ENCODE assay signal across 18 cellular contexts in the genomic region with DNA sequence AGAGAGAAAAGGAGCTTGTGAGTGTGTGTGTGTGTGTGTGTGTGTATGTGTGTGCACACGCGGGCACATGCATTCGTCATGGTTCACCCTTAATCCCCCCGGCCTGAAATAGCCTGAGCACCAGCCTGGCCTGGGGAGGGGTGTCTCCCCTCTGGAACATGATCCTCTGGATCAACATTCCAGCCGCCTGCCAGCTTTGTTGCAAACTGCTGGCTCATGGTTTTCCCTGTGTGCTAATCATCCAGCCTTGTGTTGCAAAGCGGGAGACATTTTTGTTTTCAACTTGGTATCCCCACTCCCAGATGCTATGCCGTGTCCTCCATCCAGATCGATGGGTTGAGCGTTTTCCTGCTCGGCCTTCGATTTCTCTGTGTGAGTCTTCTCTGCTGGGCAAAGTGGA.
DNase-seq lines count a peak whose midpoint lies in the region; ATAC-seq and TF ChIP-seq lines count a peak whose summit lies in the region.
"Had no signal": no experiment of that assay in that cellular context is flagged by ENCODE, and none has a peak within 500 bp of the region (broad histone marks: within the 10 kb centered on the region; RNA-seq: fewer than 3 reads in every experiment).

No MANE protein-coding gene starts in this region.

- ATAC-seq in upper lobe of right lung (no peak), HG03571 (IDR thresholded peaks at IDR 0.05; ENCODE audit: unreplicated experiment) (no peak)
- ATAC-seq in activated T-cell treated with anti-CD3 and anti-CD28 coated beads, Interleukin-2, amount 50 U/mL, for 72 hours (replicated peaks in 1 of 2), result no peak
- ATAC-seq: activated naive CD4-positive, alpha-beta T cell treated with anti-CD3 and anti-CD28 coated beads, Interleukin-2, amount 50 U/mL, for 72 hours; Panc1; stimulated activated memory B cell treated with anti-CD40 and anti-IgM and Interleukin-4, amounts not matched to agents 10 μg/mL and 1 μg/mL and 100 μg/mL, for 72 hours had no signal

- H3K36me3 ChIP-seq in SJCRH30 (peaks cover 4% of the 10 kb centered on the region; the same call in 1 of the 2 replicates), endodermal cell (ENCODE audit: control insufficient read depth, insufficient read depth, low read length) (no peaks in the 10 kb centered on the region), mesendoderm (ENCODE audit: control insufficient read depth, insufficient read depth, low read length) (no peaks in the 10 kb centered on the region), upper lobe of right lung (no peaks in the 10 kb centered on the region), brain microvascular endothelial cell (replicated peaks) (no peaks in the 10 kb centered on the region)
- H3K36me3 ChIP-seq: uterus had no signal

- H3K27ac Mint-ChIP-seq in endodermal cell, result no peak overlapping the region
- no peak overlapping the region for H3K27ac Mint-ChIP-seq in activated T-cell treated with anti-CD3 and anti-CD28 coated beads, Interleukin-2, amount 50 U/mL, for 72 hours
- H3K27ac Mint-ChIP-seq: activated naive CD4-positive, alpha-beta T cell treated with anti-CD3 and anti-CD28 coated beads, Interleukin-2, amount 50 U/mL, for 72 hours; stimulated activated memory B cell treated with anti-CD40 and anti-IgM and Interleukin-4, amounts not matched to agents 10 μg/mL and 1 μg/mL and 100 μg/mL, for 72 hours had no signal

- in situ Hi-C loops in brain microvascular endothelial cell (cut with HindIII; ENCODE audit: low pct_ligation_motif_present, low sequenced_read_pairs), result loop anchor here (25.0 kb wide), 1 partner anchor 439 kb away; a partner anchor contains a TSS

- no peak overlapping the region for H2BK5ac ChIP-seq in mesendoderm (ENCODE audit: low read length)

- no peak overlapping the region for H3K23ac ChIP-seq in mesendoderm (ENCODE audit: low read length)

- H3K4me3 Mint-ChIP-seq in endodermal cell, result no peak overlapping the region
- no peak overlapping the region for H3K4me3 Mint-ChIP-seq in activated T-cell treated with anti-CD3 and anti-CD28 coated beads, Interleukin-2, amount 50 U/mL, for 72 hours
- H3K4me3 Mint-ChIP-seq: IgD-negative memory B cell; stimulated activated memory B cell treated with anti-CD40 and anti-IgM and Interleukin-4, amounts not matched to agents 10 μg/mL and 1 μg/mL and 100 μg/mL, for 72 hours had no signal

- H3K27ac ChIP-seq in SJCRH30, result peak overlapping the region; percentile 98
- H3K27ac ChIP-seq in endodermal cell (ENCODE audit: low read depth, low read length), result no peak overlapping the region
- H3K27ac ChIP-seq in mesendoderm (ENCODE audit: low read depth, low read length), result no peak overlapping the region
- H3K27ac ChIP-seq in upper lobe of right lung, result peak overlapping the region; percentile 47
- no peak overlapping the region for H3K27ac ChIP-seq in brain microvascular endothelial cell
- H3K27ac ChIP-seq: C4-2B, uterus had no signal

- TF ChIP-seq CTCF in endodermal cell (conservative IDR thresholded peaks at IDR 0.05) (no peak), upper lobe of right lung (IDR thresholded peaks at IDR 0.05) (no peak), brain microvascular endothelial cell (IDR thresholded peaks at IDR 0.05; ENCODE audit: low read depth, low read length, missing control alignments) (no peak)

- no peak overlapping the region for H4K8ac ChIP-seq in mesendoderm (ENCODE audit: low read depth, low read length)

- no peak overlapping the region for H3K56ac ChIP-seq in mesendoderm (ENCODE audit: low read length)

- H3K9me3 Mint-ChIP-seq in endodermal cell, result no peaks in the 10 kb centered on the region
- no peaks in the 10 kb centered on the region for H3K9me3 Mint-ChIP-seq in activated T-cell treated with anti-CD3 and anti-CD28 coated beads, Interleukin-2, amount 50 U/mL, for 72 hours
- H3K9me3 Mint-ChIP-seq: activated naive CD4-positive, alpha-beta T cell treated with anti-CD3 and anti-CD28 coated beads, Interleukin-2, amount 50 U/mL, for 72 hours; IgD-negative memory B cell; stimulated activated memory B cell treated with anti-CD40 and anti-IgM and Interleukin-4, amounts not matched to agents 10 μg/mL and 1 μg/mL and 100 μg/mL, for 72 hours had no signal

- peaks cover 41% of the 10 kb centered on the region for H3K27me3 Mint-ChIP-seq in endodermal cell (ENCODE audit: insufficient read depth)
- peaks cover 76% of the 10 kb centered on the region for H3K27me3 Mint-ChIP-seq in activated T-cell treated with anti-CD3 and anti-CD28 coated beads, Interleukin-2, amount 50 U/mL, for 72 hours (ENCODE audit: low read depth)

- no peak overlapping the region for H4K5ac ChIP-seq in mesendoderm (ENCODE audit: low read length)

- 75 to 89% methylated on average over 1 to 11 of the region's 11 CpGs for WGBS in endodermal cell (ENCODE audit: insufficient coverage in 1 of 2, insufficient read length in 1 of 2), 2 experiments
- WGBS in mesendoderm (ENCODE audit: extremely low coverage, insufficient coverage, low lambda C conversion rate), result no CpG with 5 or more reads among the region's 11 CpGs

- no peaks in the 10 kb centered on the region for H3K79me1 ChIP-seq in mesendoderm (ENCODE audit: low read length)

- H3K4me3 ChIP-seq in SJCRH30, result no peak overlapping the region
- no peak overlapping the region for H3K4me3 ChIP-seq in endodermal cell (ENCODE audit: low read length)
- H3K4me3 ChIP-seq in mesendoderm (ENCODE audit: low read length), result no peak overlapping the region
- no peak overlapping the region for H3K4me3 ChIP-seq in upper lobe of right lung
- no peak overlapping the region for H3K4me3 ChIP-seq in brain microvascular endothelial cell (ENCODE audit: low read depth, low read length)
- H3K4me3 ChIP-seq: uterus had no signal

- H2AK5ac ChIP-seq in mesendoderm (ENCODE audit: low read length), result no peak overlapping the region

- H3K4me1 ChIP-seq in SJCRH30, result peaks cover 58% of the 10 kb centered on the region
- peaks cover 11% of the 10 kb centered on the region for H3K4me1 ChIP-seq in endodermal cell (ENCODE audit: control insufficient read depth, insufficient read depth, low read length)
- peaks cover 3% of the 10 kb centered on the region for H3K4me1 ChIP-seq in mesendoderm (ENCODE audit: control insufficient read depth, low read depth, low read length)
- peaks cover 8% of the 10 kb centered on the region for H3K4me1 ChIP-seq in upper lobe of right lung
- H3K4me1 ChIP-seq: uterus had no signal

- DNase-seq in SJCRH30, result peak; percentile 91 to 92
- DNase-seq in endodermal cell, result peak; percentile 74
- DNase-seq in mesendoderm, result peak; percentile 60
- DNase-seq in upper lobe of right lung, result no peak
- DNase-seq in brain microvascular endothelial cell, result no peak
- no peak for DNase-seq in activated T-cell treated with anti-CD3 and anti-CD28 coated beads, Interleukin-2, amount 50 U/mL, for 72 hours
- DNase-seq: activated CD8-positive, alpha-beta memory T cell treated with anti-CD3 and anti-CD28 coated beads, Interleukin-2, amount 50 U/mL, for 48 hours; cortex of kidney; NCI-H1105 treated with DMSO at 0.1 percent for 48 hours; NCI-H345; SW 1271; uterus had no signal

- no peak overlapping the region for H3K9ac ChIP-seq in endodermal cell (ENCODE audit: extremely low read depth, low read length, poor library complexity, severe bottlenecking)
- H3K9ac ChIP-seq in mesendoderm (ENCODE audit: low read length), result no peak overlapping the region

- H3K27me3 ChIP-seq in SJCRH30, result no peaks in the 10 kb centered on the region
- peaks cover 45% of the 10 kb centered on the region for H3K27me3 ChIP-seq in endodermal cell (ENCODE audit: control insufficient read depth, insufficient read depth, low read length, poor library complexity, severe bottlenecking)
- H3K27me3 ChIP-seq in mesendoderm (ENCODE audit: insufficient read depth, low read length, poor library complexity), result no peaks in the 10 kb centered on the region
- H3K27me3 ChIP-seq in upper lobe of right lung, result peaks cover 13% of the 10 kb centered on the region
- no peaks in the 10 kb centered on the region for H3K27me3 ChIP-seq in brain microvascular endothelial cell (replicated peaks)
- H3K27me3 ChIP-seq: uterus had no signal

- H3K9me3 ChIP-seq in SJCRH30 (replicated peaks) (no peaks in the 10 kb centered on the region), endodermal cell (ENCODE audit: control insufficient read depth, low read length) (no peaks in the 10 kb centered on the region), upper lobe of right lung (no peaks in the 10 kb centered on the region)
- H3K9me3 ChIP-seq: uterus had no signal

- H3K18ac ChIP-seq in mesendoderm (ENCODE audit: low read length), result no peak overlapping the region

- peaks cover 35% of the 10 kb centered on the region for H3K4me1 Mint-ChIP-seq in endodermal cell
- peaks cover 11% of the 10 kb centered on the region for H3K4me1 Mint-ChIP-seq in activated T-cell treated with anti-CD3 and anti-CD28 coated beads, Interleukin-2, amount 50 U/mL, for 72 hours (ENCODE audit: low read depth)

- H2BK120ac ChIP-seq in mesendoderm (ENCODE audit: low read depth, low read length), result no peak overlapping the region

- no peak overlapping the region for H3K4ac ChIP-seq in mesendoderm (ENCODE audit: low read depth, low read length)

- H3K79me2 ChIP-seq in mesendoderm (ENCODE audit: control insufficient read depth, insufficient read depth, low read length), result no peaks in the 10 kb centered on the region

- intact Hi-C loops in upper lobe of right lung (cut with DNase I), result no loop called here

- no peak overlapping the region for H3K4me2 ChIP-seq in mesendoderm (ENCODE audit: low read length)

- no peaks in the 10 kb centered on the region for H3K36me3 Mint-ChIP-seq in endodermal cell (ENCODE audit: low read depth)
- no peaks in the 10 kb centered on the region for H3K36me3 Mint-ChIP-seq in activated T-cell treated with anti-CD3 and anti-CD28 coated beads, Interleukin-2, amount 50 U/mL, for 72 hours (ENCODE audit: insufficient read depth in 2 of 2)
- H3K36me3 Mint-ChIP-seq: activated naive CD4-positive, alpha-beta T cell treated with anti-CD3 and anti-CD28 coated beads, Interleukin-2, amount 50 U/mL, for 72 hours; stimulated activated memory B cell treated with anti-CD40 and anti-IgM and Interleukin-4, amounts not matched to agents 10 μg/mL and 1 μg/mL and 100 μg/mL, for 72 hours had no signal

- no peak overlapping the region for H2BK15ac ChIP-seq in mesendoderm (replicated peaks; ENCODE audit: low read depth)

Comparison
In these comparisons a context has a peak if more than half of its experiments do, and no peak if none do; other contexts are left out.
1. DNase-seq: peak in SJCRH30 (2 of 2), endodermal cell (single experiment) and mesendoderm (single experiment); none in upper lobe of right lung (single experiment), brain microvascular endothelial cell (single experiment) and activated T-cell treated with anti-CD3 and anti-CD28 coated beads, Interleukin-2, amount 50 U/mL, for 72 hours (0 of 2).
2. H3K27ac ChIP-seq: peak in SJCRH30 (single experiment) and upper lobe of right lung (single experiment); none in endodermal cell (single experiment), mesendoderm (single experiment) and brain microvascular endothelial cell (single experiment).